In genomic region chr13:99261040-99261439, GRCh38 we compare ENCODE assay signal across 18 cellular contexts. TPM values are rescaled to one million over a fixed set of nuclear protein-coding genes. Genes with fewer than 3 reads are reported as not detected.
A peak's percentile ranks its signal among the peaks of the same experiment; 100 is the strongest.
DNase-seq lines count a peak whose midpoint lies in the region; ATAC-seq and TF ChIP-seq lines count a peak whose summit lies in the region.
"Had no signal": no experiment of that assay in that cellular context is flagged by ENCODE, and none has a peak within 500 bp of the region (broad histone marks: within the 10 kb centered on the region; RNA-seq: fewer than 3 reads in every experiment).

No MANE protein-coding gene starts in this region.

- no peak for ATAC-seq in activated naive CD8-positive, alpha-beta T cell treated with anti-CD3 and anti-CD28 coated beads, Interleukin-2, amount 10 ng/mL, durations not matched to agents 7 days and 5 days (ENCODE audit: low read depth)
- ATAC-seq in psoas muscle (no peak), GM19023 (IDR thresholded peaks at IDR 0.05; ENCODE audit: unreplicated experiment) (no peak), HG02870 (IDR thresholded peaks at IDR 0.05; ENCODE audit: unreplicated experiment) (no peak)
- ATAC-seq: heart left ventricle; stimulated activated effector memory CD8-positive, alpha-beta T cell treated with anti-CD3 and anti-CD28 coated beads, Interleukin-12 subunit alpha, Interleukin-12 subunit beta, amount 100 ng/mL, for 72 hours had no signal

- no peak for DNase-seq in activated CD4-positive, alpha-beta T cell treated with anti-CD3 and anti-CD28 coated beads, Interleukin-2, amount 10 ng/mL, durations not matched to agents 7 days and 5 days
- no peak for DNase-seq in activated CD4-positive, alpha-beta T cell treated with anti-CD3 and anti-CD28 coated beads for 1 hour
- DNase-seq in HuH-7.5 (ENCODE audit: low spot score) (peak; percentile 6), psoas muscle (no peak), SW 1271 (lab: John Stamatoyannopoulos, UW) (no peak)
- no peak for DNase-seq in activated naive CD8-positive, alpha-beta T cell treated with anti-CD3 and anti-CD28 coated beads, Interleukin-2, amount 10 ng/mL, durations not matched to agents 7 days and 5 days
- DNase-seq: caudate nucleus; effector memory CD4-positive, alpha-beta T cell; heart left ventricle; NCI-H510A treated with DMSO at 0.1 percent for 48 hours; stimulated activated CD4-positive, alpha-beta T cell treated with anti-CD3 and anti-CD28 coated beads, Interleukin-12 subunit alpha, Interleukin-12 subunit beta, amount 100 ng/mL, for 4 hours; T1000; trophoblast cell had no signal

- TF ChIP-seq CTCF in psoas muscle (IDR thresholded peaks at IDR 0.05), result no peak

- H3K4me1 Mint-ChIP-seq in activated CD4-positive, alpha-beta T cell treated with anti-CD3 and anti-CD28 coated beads, Interleukin-2, amount 10 ng/mL, durations not matched to agents 7 days and 5 days, result peaks cover 72% of the 10 kb centered on the region
- peaks cover 56% of the 10 kb centered on the region for H3K4me1 Mint-ChIP-seq in activated naive CD8-positive, alpha-beta T cell treated with anti-CD3 and anti-CD28 coated beads, Interleukin-2, amount 10 ng/mL, durations not matched to agents 7 days and 5 days

- CTCF ChIA-PET in activated CD4-positive, alpha-beta T cell treated with anti-CD3 and anti-CD28 coated beads, Interleukin-2, amount 10 ng/mL, durations not matched to agents 7 days and 5 days (lab: Charles Lee), result interaction anchor here (2.1 kb wide), 1 partner anchor 8 kb away, joined by 10 read pairs; no protein-coding TSS in a partner anchor

- H3K27ac Mint-ChIP-seq in activated CD4-positive, alpha-beta T cell treated with anti-CD3 and anti-CD28 coated beads, Interleukin-2, amount 10 ng/mL, durations not matched to agents 7 days and 5 days, result peak overlapping the region; percentile 57
- peak overlapping the region; percentile 34 for H3K27ac Mint-ChIP-seq in activated naive CD8-positive, alpha-beta T cell treated with anti-CD3 and anti-CD28 coated beads, Interleukin-2, amount 10 ng/mL, durations not matched to agents 7 days and 5 days
- H3K27ac Mint-ChIP-seq: stimulated activated effector memory CD8-positive, alpha-beta T cell treated with anti-CD3 and anti-CD28 coated beads, Interleukin-12 subunit alpha, Interleukin-12 subunit beta, amount 100 ng/mL, for 72 hours had no signal

- no peaks in the 10 kb centered on the region for H3K27me3 Mint-ChIP-seq in activated CD4-positive, alpha-beta T cell treated with anti-CD3 and anti-CD28 coated beads, Interleukin-2, amount 10 ng/mL, durations not matched to agents 7 days and 5 days
- no peaks in the 10 kb centered on the region for H3K27me3 Mint-ChIP-seq in activated naive CD8-positive, alpha-beta T cell treated with anti-CD3 and anti-CD28 coated beads, Interleukin-2, amount 10 ng/mL, durations not matched to agents 7 days and 5 days

- no peaks in the 10 kb centered on the region for H3K36me3 ChIP-seq in psoas muscle (ENCODE audit: insufficient read depth in 1 of 2, low read depth in 1 of 2)

- no peaks in the 10 kb centered on the region for H3K27me3 ChIP-seq in psoas muscle (ENCODE audit: insufficient read depth in 3 of 3, low read length in 2 of 3)
- H3K27me3 ChIP-seq: heart left ventricle had no signal

- H3K9me3 ChIP-seq in psoas muscle, result no peaks in the 10 kb centered on the region
- H3K9me3 ChIP-seq: heart left ventricle had no signal

- POLR2A ChIA-PET in activated CD4-positive, alpha-beta T cell treated with anti-CD3 and anti-CD28 coated beads, Interleukin-2, amount 10 ng/mL, durations not matched to agents 7 days and 5 days (lab: Charles Lee), result no interaction called here
- POLR2A ChIA-PET in activated naive CD8-positive, alpha-beta T cell treated with anti-CD3 and anti-CD28 coated beads, Interleukin-2, amount 10 ng/mL, durations not matched to agents 7 days and 5 days (lab: Charles Lee), result interaction anchor here (0.6 to 2.0 kb wide), 5 partner anchors 57 to 136 kb away, joined by 3 to 12 read pairs (median 5); partner anchors contain the start of gene UBAC2

- peaks cover 35% of the 10 kb centered on the region for H3K36me3 Mint-ChIP-seq in activated CD4-positive, alpha-beta T cell treated with anti-CD3 and anti-CD28 coated beads, Interleukin-2, amount 10 ng/mL, durations not matched to agents 7 days and 5 days (ENCODE audit: low read depth)
- peaks cover 18% of the 10 kb centered on the region for H3K36me3 Mint-ChIP-seq in activated naive CD8-positive, alpha-beta T cell treated with anti-CD3 and anti-CD28 coated beads, Interleukin-2, amount 10 ng/mL, durations not matched to agents 7 days and 5 days

- no peak overlapping the region for H3K4me3 ChIP-seq in psoas muscle
- H3K4me3 ChIP-seq: heart left ventricle had no signal

- H3K4me1 ChIP-seq in psoas muscle, result peaks cover 69% of the 10 kb centered on the region

- peak overlapping the region; percentile 12 for H3K27ac ChIP-seq in psoas muscle
- H3K27ac ChIP-seq: heart left ventricle had no signal

- no peak overlapping the region for H3K4me3 Mint-ChIP-seq in activated CD4-positive, alpha-beta T cell treated with anti-CD3 and anti-CD28 coated beads, Interleukin-2, amount 10 ng/mL, durations not matched to agents 7 days and 5 days
- no peak overlapping the region for H3K4me3 Mint-ChIP-seq in activated naive CD8-positive, alpha-beta T cell treated with anti-CD3 and anti-CD28 coated beads, Interleukin-2, amount 10 ng/mL, durations not matched to agents 7 days and 5 days
- H3K4me3 Mint-ChIP-seq: neural crest cell; stimulated activated effector memory CD8-positive, alpha-beta T cell treated with anti-CD3 and anti-CD28 coated beads, Interleukin-12 subunit alpha, Interleukin-12 subunit beta, amount 100 ng/mL, for 72 hours had no signal

- intact Hi-C loops in psoas muscle (cut with DNase I), result loop anchor here in 1 of 2 donors (5.0 kb wide), 1 partner anchor 34 kb away; no protein-coding TSS in a partner anchor

- 96 to 100% (median 96%) methylated on average over 1 of the region's 1 CpG for WGBS in psoas muscle, 3 donors

- no peaks in the 10 kb centered on the region for H3K9me3 Mint-ChIP-seq in activated CD4-positive, alpha-beta T cell treated with anti-CD3 and anti-CD28 coated beads, Interleukin-2, amount 10 ng/mL, durations not matched to agents 7 days and 5 days
- no peaks in the 10 kb centered on the region for H3K9me3 Mint-ChIP-seq in activated naive CD8-positive, alpha-beta T cell treated with anti-CD3 and anti-CD28 coated beads, Interleukin-2, amount 10 ng/mL, durations not matched to agents 7 days and 5 days
- H3K9me3 Mint-ChIP-seq: neural crest cell; stimulated activated effector memory CD8-positive, alpha-beta T cell treated with anti-CD3 and anti-CD28 coated beads, Interleukin-12 subunit alpha, Interleukin-12 subunit beta, amount 100 ng/mL, for 72 hours had no signal

RNA-seq across cellular contexts. Expression of gene GPR18, which starts 2.9 kb away (rescaled TPM):
- 10 to 100 TPM; 19.7 to 25.4 TPM for total RNA-seq in activated CD4-positive, alpha-beta T cell treated with anti-CD3 and anti-CD28 coated beads, Interleukin-2, amount 10 ng/mL, durations not matched to agents 7 days and 5 days
- 10 to 100 TPM; 25.5 to 25.9 TPM for total RNA-seq in activated naive CD8-positive, alpha-beta T cell treated with anti-CD3 and anti-CD28 coated beads, Interleukin-2, amount 10 ng/mL, durations not matched to agents 7 days and 5 days
- total RNA-seq in psoas muscle, result under 1 TPM in 1 of 4 donors, not detected in 3; 0.27 TPM
- polyA plus RNA-seq in psoas muscle, result under 1 TPM in 1 of 3 donors, not detected in 2; 0.01 TPM
- total RNA-seq: fibroblast of lung, neural crest cell had no signal
- polyA plus RNA-seq: fibroblast of lung had no signal

RNA-seq across cellular contexts. Expression of gene GPR183, which starts 46.2 kb away (rescaled TPM):
- 10 to 100 TPM; 41.4 to 45.1 TPM for total RNA-seq in activated CD4-positive, alpha-beta T cell treated with anti-CD3 and anti-CD28 coated beads, Interleukin-2, amount 10 ng/mL, durations not matched to agents 7 days and 5 days
- total RNA-seq in activated naive CD8-positive, alpha-beta T cell treated with anti-CD3 and anti-CD28 coated beads, Interleukin-2, amount 10 ng/mL, durations not matched to agents 7 days and 5 days, result 10 to 100 TPM; 36.4 to 44.9 TPM
- total RNA-seq in psoas muscle, result 1 to 10 TPM in 2 of 4 donors, under 1 TPM in 2; 0.80 to 1.4 (median 1.00) TPM
- polyA plus RNA-seq in psoas muscle, result under 1 TPM; 0.67 to 0.69 (median 0.69) TPM
- total RNA-seq: fibroblast of lung, neural crest cell had no signal

Comparison
In these comparisons a context has a peak if more than half of its experiments do, and no peak if none do; other contexts are left out.
1. RNA of gene GPR18, which starts 2.9 kb away (total RNA-seq): 25.5 to 25.9 TPM in activated naive CD8-positive, alpha-beta T cell treated with anti-CD3 and anti-CD28 coated beads, Interleukin-2, amount 10 ng/mL, durations not matched to agents 7 days and 5 days and 19.7 to 25.4 TPM in activated CD4-positive, alpha-beta T cell treated with anti-CD3 and anti-CD28 coated beads, Interleukin-2, amount 10 ng/mL, durations not matched to agents 7 days and 5 days; 0.27 TPM in psoas muscle; every median in the first group is over 10 times any median in the second.
2. RNA of gene GPR183, which starts 46.2 kb away (total RNA-seq): 41.4 to 45.1 TPM in activated CD4-positive, alpha-beta T cell treated with anti-CD3 and anti-CD28 coated beads, Interleukin-2, amount 10 ng/mL, durations not matched to agents 7 days and 5 days and 36.4 to 44.9 TPM in activated naive CD8-positive, alpha-beta T cell treated with anti-CD3 and anti-CD28 coated beads, Interleukin-2, amount 10 ng/mL, durations not matched to agents 7 days and 5 days; 0.80 to 1.4 TPM in psoas muscle; every median in the first group is over 10 times any median in the second.